8 cellular contexts compared by ENCODE assay signal in the genomic region with DNA sequence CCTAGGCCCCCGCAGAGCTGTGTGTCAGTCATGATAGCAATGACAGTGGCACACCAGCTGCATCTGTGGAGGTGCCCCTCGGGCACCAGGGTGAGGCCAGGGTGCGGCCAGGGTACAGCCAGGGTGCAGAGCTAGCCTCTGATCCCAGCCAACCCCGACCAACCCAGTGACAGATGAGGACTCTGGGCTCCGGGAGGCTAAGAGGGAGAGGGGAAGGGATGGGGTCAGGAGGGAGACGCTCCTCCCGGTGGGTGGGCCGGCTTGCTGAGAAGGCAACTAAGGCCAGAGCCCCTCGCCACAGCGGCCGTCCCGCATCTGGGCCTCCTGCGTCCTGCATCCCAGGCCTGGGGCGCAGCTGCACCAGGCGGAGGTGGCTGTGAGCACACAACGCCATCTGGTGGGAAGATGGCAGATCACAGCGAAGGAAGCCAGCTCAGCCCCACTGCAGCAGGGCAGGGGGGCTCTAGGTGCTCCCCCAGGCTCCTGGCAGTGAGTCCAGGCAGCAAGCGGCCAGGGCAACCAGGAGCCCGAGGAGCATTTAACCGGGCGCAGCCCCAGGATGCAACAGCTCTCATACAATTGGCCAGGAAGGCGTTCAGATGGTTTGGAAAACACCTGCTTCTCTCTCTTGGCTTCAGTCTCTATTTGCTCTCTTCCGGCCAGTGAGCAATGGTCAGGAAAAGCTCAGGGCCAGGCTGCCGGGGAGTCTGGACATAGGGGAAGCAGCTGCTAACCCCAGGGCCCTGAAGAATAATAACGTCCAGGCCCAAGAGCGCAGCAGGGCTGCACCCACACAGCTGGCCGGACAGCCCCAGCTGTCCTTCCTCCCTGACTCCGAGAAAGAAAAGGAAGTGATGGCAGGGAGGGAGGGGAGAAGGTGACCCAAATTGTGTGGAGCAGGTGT.
DNase-seq lines count a peak whose midpoint lies in the region; ATAC-seq and TF ChIP-seq lines count a peak whose summit lies in the region.

No MANE protein-coding gene starts in this region.

- H3K79me2 ChIP-seq in Loucy (ENCODE audit: insufficient read depth, low read length): no peaks in the 10 kb centered on the region
- H3K79me2 ChIP-seq in fibroblast of lung (ENCODE audit: control insufficient read depth, insufficient read depth, low read length): no peaks in the 10 kb centered on the region

- H3K9me2 ChIP-seq in Loucy (replicated peaks; ENCODE audit: low read depth, low read length): no peaks in the 10 kb centered on the region

- no peak overlapping the region for H3K27ac Mint-ChIP-seq in WTC11

- peaks cover 7% of the 10 kb centered on the region for H3K4me1 ChIP-seq in Loucy (ENCODE audit: insufficient read depth, low read length, poor library complexity, severe bottlenecking)
- H3K4me1 ChIP-seq in fibroblast of lung (ENCODE audit: control insufficient read depth, extremely low read depth, insufficient read depth, low read length): no peaks in the 10 kb centered on the region

- H3K4me2 ChIP-seq in Loucy (ENCODE audit: low read depth, low read length, poor library complexity, severe bottlenecking) (no peak overlapping the region), fibroblast of lung (ENCODE audit: extremely low read depth, insufficient read depth, low read length) (no peak overlapping the region)

- ATAC-seq in WTC11 (peak; percentile 93), HG03139 (IDR thresholded peaks at IDR 0.05; ENCODE audit: unreplicated experiment) (no peak)

- POLR2A ChIA-PET in WTC11 (lab: Charles Lee): no interaction called here

- no peaks in the 10 kb centered on the region for H4K20me1 ChIP-seq in Loucy (ENCODE audit: insufficient read depth, low read length, poor library complexity, severe bottlenecking)
- no peaks in the 10 kb centered on the region for H4K20me1 ChIP-seq in fibroblast of lung (ENCODE audit: control insufficient read depth, extremely low read depth, insufficient read depth, low read length)

- peaks cover 19% of the 10 kb centered on the region for H3K27me3 Mint-ChIP-seq in WTC11 (ENCODE audit: low read depth)

- no peak overlapping the region for H3K27ac ChIP-seq in fibroblast of lung (ENCODE audit: insufficient read depth, low read length)

- no peaks in the 10 kb centered on the region for H3K27me3 ChIP-seq in Loucy (ENCODE audit: insufficient read depth, low read length, poor library complexity, severe bottlenecking)
- no peaks in the 10 kb centered on the region for H3K27me3 ChIP-seq in fibroblast of lung (ENCODE audit: control insufficient read depth, insufficient read depth, low read length)

- H3K36me3 Mint-ChIP-seq in WTC11: no peaks in the 10 kb centered on the region

- H3K9ac ChIP-seq in Loucy (ENCODE audit: low read depth, low read length, poor library complexity, severe bottlenecking) (no peak overlapping the region), fibroblast of lung (ENCODE audit: insufficient read depth, low read length) (no peak overlapping the region)

- no peaks in the 10 kb centered on the region for H3K9me3 ChIP-seq in Loucy (ENCODE audit: insufficient read depth, low read depth, low read length)
- no peaks in the 10 kb centered on the region for H3K9me3 ChIP-seq in fibroblast of lung (ENCODE audit: control insufficient read depth, insufficient read depth, low read depth, low read length)

- DNase-seq in activated CD4-positive, alpha-beta T cell treated with anti-CD3 and anti-CD28 coated beads for 24 hours (ENCODE audit: low read depth in 2 of 2): peak; percentile 7 to 8
- no peak for DNase-seq in activated CD4-positive, alpha-beta T cell treated with anti-CD3 and anti-CD28 coated beads, Interleukin-2, amount 50 U/mL, for 4 hours
- DNase-seq in WTC11 (ENCODE audit: low spot score) (peak; percentile 74), fibroblast of lung (ENCODE audit: low read depth in 2 of 2) (peak; percentile 24 to 43), non-pigmented ciliary epithelial cell (ENCODE audit: low read depth) (peak; percentile 1)
- no peak for DNase-seq in stimulated activated naive CD4-positive, alpha-beta T cell (lab: John Stamatoyannopoulos, UW)

- no peak overlapping the region for H3K4me3 Mint-ChIP-seq in WTC11

- TF ChIP-seq CTCF in Loucy (conservative IDR thresholded peaks at IDR 0.05; ENCODE audit: low read length) (peak; percentile 74), WTC11 (IDR thresholded peaks at IDR 0.05) (peak; percentile 74), fibroblast of lung (conservative IDR thresholded peaks at IDR 0.05 in 1 of 2, IDR thresholded peaks at IDR 0.05 in 1 of 2; ENCODE audit: low read depth in 1 of 2, low read length in 2 of 2) (peak; percentile 75 to 78)

- H3F3A ChIP-seq in Loucy (ENCODE audit: low read depth): no peaks in the 10 kb centered on the region

- H3K4me1 Mint-ChIP-seq in WTC11: no peaks in the 10 kb centered on the region

- CTCF ChIA-PET in WTC11 (lab: Charles Lee): interaction anchor here (0.6 to 1.7 kb wide), 29 partner anchors 9 to 297 kb away, joined by 3 to 24 read pairs (median 4); no protein-coding TSS in a partner anchor

- no peak overlapping the region for H3K4me3 ChIP-seq in Loucy (ENCODE audit: low read length, poor library complexity, severe bottlenecking)
- no peak overlapping the region for H3K4me3 ChIP-seq in fibroblast of lung (replicated peaks in 1 of 4; ENCODE audit: control extremely low read depth in 1 of 4, insufficient read depth in 1 of 4, low read depth in 3 of 4, low read length in 4 of 4)

- no peak overlapping the region for H2AFZ ChIP-seq in Loucy (ENCODE audit: low read length)
- H2AFZ ChIP-seq in fibroblast of lung (ENCODE audit: low read length): no peak overlapping the region

- no peaks in the 10 kb centered on the region; the same call in 1 of the 2 replicates for H3K36me3 ChIP-seq in Loucy (ENCODE audit: insufficient read depth, low read length)
- H3K36me3 ChIP-seq in fibroblast of lung (ENCODE audit: control insufficient read depth, insufficient read depth, low read length): no peaks in the 10 kb centered on the region

- H3K9me3 Mint-ChIP-seq in WTC11: peaks cover 5% of the 10 kb centered on the region

TF ChIP-seq in WTC11, 78 proteins besides CTCF, POLR2A, EP300 and RAD21:
- TF ChIP-seq AFF4 (CRISPR knock-in tag; IDR thresholded peaks at IDR 0.05; ENCODE audit: borderline replicate concordance) (no peak), EMX1 (CRISPR knock-in tag; IDR thresholded peaks at IDR 0.05) (no peak), ZNF423 (CRISPR knock-in tag; IDR thresholded peaks at IDR 0.05) (peak; percentile 51; the same call in 1 of the 2 replicates), IRF2 (CRISPR knock-in tag; IDR thresholded peaks at IDR 0.05; ENCODE audit: borderline replicate concordance, low read depth) (no peak), STAT6 (CRISPR knock-in tag; conservative IDR thresholded peaks at IDR 0.05; ENCODE audit: low read depth) (no peak)

Comparison
In these comparisons a context has a peak if more than half of its experiments do, and no peak if none do; other contexts are left out.
1. DNase-seq: peak in activated CD4-positive, alpha-beta T cell treated with anti-CD3 and anti-CD28 coated beads for 24 hours (2 of 2), WTC11 (single experiment), fibroblast of lung (2 of 2) and non-pigmented ciliary epithelial cell (single experiment); none in activated CD4-positive, alpha-beta T cell treated with anti-CD3 and anti-CD28 coated beads, Interleukin-2, amount 50 U/mL, for 4 hours (0 of 2) and stimulated activated naive CD4-positive, alpha-beta T cell (0 of 6).
2. Peak in every context shown above with its lines, with median percentiles within 50 percentile points of each other: CTCF ChIP-seq.